ENCODE assay signal across 18 cellular contexts in genomic region chr9:130872912-130873503, GRCh38. TPM values are rescaled to one million over a fixed set of nuclear protein-coding genes. Genes with fewer than 3 reads are reported as not detected.
A peak's percentile ranks its signal among the peaks of the same experiment; 100 is the strongest.
DNase-seq lines count a peak whose midpoint lies in the region.
"Had no signal": no experiment of that assay in that cellular context is flagged by ENCODE, and none has a peak within 500 bp of the region (broad histone marks: within the 10 kb centered on the region; RNA-seq: fewer than 3 reads in every experiment).

No MANE protein-coding gene starts in this region.

- WGBS in esophagus, 2 donors: 59 to 79% methylated on average over 15 of the region's 15 CpGs

- H3K4me3 ChIP-seq in esophagus (ENCODE audit: low read depth in 1 of 2, low read length in 2 of 2): no peak overlapping the region
- no peak overlapping the region for H3K4me3 ChIP-seq in H7 (ENCODE audit: insufficient read depth, low read depth, low read length)
- H3K4me3 ChIP-seq: lower lobe of right lung had no signal

- H3K9me3 ChIP-seq in esophagus (ENCODE audit: control insufficient read depth in 2 of 2, insufficient read depth in 1 of 2, low read depth in 1 of 2, low read length in 1 of 2): no peaks in the 10 kb centered on the region
- H3K9me3 ChIP-seq: lower lobe of right lung had no signal

- H3K27me3 ChIP-seq in esophagus (ENCODE audit: control insufficient read depth in 1 of 2, insufficient read depth in 2 of 2, low read length in 2 of 2) (no peaks in the 10 kb centered on the region), H7 (ENCODE audit: control insufficient read depth, insufficient read depth, low read length) (no peaks in the 10 kb centered on the region)

- peaks cover 0 to 6% of the 10 kb centered on the region in 2 donors for H3K4me1 ChIP-seq in esophagus (ENCODE audit: control insufficient read depth in 2 of 2, insufficient read depth in 2 of 2, low read length in 1 of 2)
- H3K4me1 ChIP-seq: lower lobe of right lung had no signal

- DNase-seq in NCI-H446 treated with DMSO at 0.1 percent for 48 hours (lab: John Stamatoyannopoulos, UW): peak; percentile 42
- peak; percentile 81 for DNase-seq in medulla oblongata (ENCODE audit: extremely low spot score)
- peak; percentile 86 for DNase-seq in superior temporal gyrus (ENCODE audit: extremely low spot score)
- DNase-seq in NCI-H2107 treated with DMSO at 0.1 percent for 48 hours (lab: John Stamatoyannopoulos, UW; ENCODE audit: unreplicated experiment): no peak
- no peak for DNase-seq in epidermal melanocyte (ENCODE audit: insufficient read length, low spot score)
- no peak for DNase-seq in H7
- no peak for DNase-seq in NCI-H187 treated with DMSO at 0.1 percent for 48 hours (lab: John Stamatoyannopoulos, UW)
- DNase-seq: activated CD8-positive, alpha-beta memory T cell treated with anti-CD3 and anti-CD28 coated beads for 24 hours; activated naive CD4-positive, alpha-beta T cell treated with anti-CD3 and anti-CD28 coated beads, Interleukin-2, amount 50 U/mL, for 16 hours; foreskin melanocyte; GF-D8; lower lobe of right lung; stimulated activated CD4-positive, alpha-beta T cell treated with anti-CD3 and anti-CD28 coated beads, Interleukin-4, amount 100 ng/mL, for 24 hours; stimulated activated naive CD4-positive, alpha-beta T cell; T-helper 9 cell had no signal

- peak overlapping the region; percentile 47 to 50 for H3K27ac ChIP-seq in esophagus (ENCODE audit: low read depth in 2 of 2, low read length in 1 of 2)
- H3K27ac ChIP-seq: KMS-11, lower lobe of right lung had no signal

- H3K36me3 ChIP-seq in esophagus (ENCODE audit: control insufficient read depth in 2 of 2, insufficient read depth in 2 of 2, low read length in 1 of 2) (peaks cover 19 to 34% of the 10 kb centered on the region in 2 donors), H7 (replicated peaks; ENCODE audit: control insufficient read depth, insufficient read depth, low read length) (peaks cover 36% of the 10 kb centered on the region)

RNA-seq across cellular contexts. Expression of gene QRFP, which starts 23.6 kb away (rescaled TPM):
- under 1 TPM; 0.08 to 0.16 TPM for polyA plus RNA-seq in esophagus
- not detected in 2 replicates for total RNA-seq in H7 (2014; rRNA removed; shearing (Covaris generic))
- total RNA-seq: lower lobe of right lung, osteoblast had no signal

RNA-seq across cellular contexts. Expression of gene ABL1, which starts 38.0 kb away (rescaled TPM):
- 10 to 100 TPM; 13.6 to 19.0 TPM for polyA plus RNA-seq in esophagus
- total RNA-seq in H7 (2014; rRNA removed; shearing (Covaris generic)): 57.6 and 61.5 TPM in 2 replicates

Comparison
In these comparisons a context has a peak if more than half of its experiments do, and no peak if none do; other contexts are left out.
1. DNase-seq: peak in NCI-H446 treated with DMSO at 0.1 percent for 48 hours (single experiment), medulla oblongata (single experiment) and superior temporal gyrus (single experiment); none in NCI-H2107 treated with DMSO at 0.1 percent for 48 hours (single experiment), epidermal melanocyte (single experiment), H7 (single experiment) and NCI-H187 treated with DMSO at 0.1 percent for 48 hours (single experiment).